12 cellular contexts compared by ENCODE assay signal in genomic region chr9:38681747-38682227, GRCh38.
DNase-seq lines count a peak whose midpoint lies in the region; ATAC-seq and TF ChIP-seq lines count a peak whose summit lies in the region.
"Had no signal": no experiment of that assay in that cellular context is flagged by ENCODE, and none has a peak within 500 bp of the region (broad histone marks: within the 10 kb centered on the region; RNA-seq: fewer than 3 reads in every experiment).

No MANE protein-coding gene starts in this region.

- no peak overlapping the region for H3K4me3 ChIP-seq in AG09309 (ENCODE audit: control insufficient read depth, low read depth, low read length)
- H3K4me3 ChIP-seq: colonic mucosa, HAP-1 had no signal

- TF ChIP-seq CTCF in AG09309 (IDR thresholded peaks at IDR 0.05; ENCODE audit: control insufficient read depth, insufficient read depth, low read depth, low read length, missing control alignments), result no peak

- ATAC-seq in HG02852 (IDR thresholded peaks at IDR 0.05; ENCODE audit: unreplicated experiment), result peak; percentile 54
- ATAC-seq in GM21381 (IDR thresholded peaks at IDR 0.05; ENCODE audit: unreplicated experiment), result no peak

- DNase-seq in AG09309 (ENCODE audit: low read depth) (peak; percentile 3), amniotic epithelial cell (ENCODE audit: low read depth) (peak; percentile 93), hepatic stellate cell (ENCODE audit: low spot score) (peak; percentile 11), iPS-NIHi7 (ENCODE audit: extremely low spot score) (no peak), NCI-H2029 (lab: John Stamatoyannopoulos, UW) (no peak), NOMO-1 treated with dmso at 0.1 percent for 144 hours (lab: John Stamatoyannopoulos, UW; ENCODE audit: unreplicated experiment) (no peak)
- DNase-seq: colonic mucosa, kidney, posterior cingulate gyrus had no signal

Comparison
In these comparisons a context has a peak if more than half of its experiments do, and no peak if none do; other contexts are left out.
1. DNase-seq: peak in AG09309 (single experiment), amniotic epithelial cell (single experiment) and hepatic stellate cell (single experiment); none in iPS-NIHi7 (single experiment), NCI-H2029 (single experiment) and NOMO-1 treated with dmso at 0.1 percent for 144 hours (single experiment).